In the genomic region with DNA sequence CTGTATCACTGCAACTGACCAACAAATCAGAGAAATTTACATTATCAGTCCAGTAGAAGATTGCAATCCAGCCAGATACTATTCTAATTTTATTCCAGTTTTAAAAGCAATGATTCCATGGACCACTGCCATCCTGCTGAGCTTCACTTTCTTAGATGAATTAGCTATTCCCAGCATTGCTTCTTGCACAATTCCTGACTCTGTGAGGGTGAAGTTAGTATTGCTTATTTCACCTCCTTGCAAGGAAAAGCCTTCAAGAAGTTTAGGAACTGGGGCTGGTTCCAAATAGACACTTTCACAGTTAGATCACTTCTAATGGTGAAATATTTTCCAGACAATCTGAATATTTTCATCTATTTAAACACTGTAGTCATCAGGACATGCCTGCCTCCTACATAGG, we compare ENCODE assay signal across 26 cellular contexts.
DNase-seq lines count a peak whose midpoint lies in the region; ATAC-seq and TF ChIP-seq lines count a peak whose summit lies in the region.
"Had no signal": no experiment of that assay in that cellular context is flagged by ENCODE, and none has a peak within 500 bp of the region (broad histone marks: within the 10 kb centered on the region; RNA-seq: fewer than 3 reads in every experiment).

No MANE protein-coding gene starts in this region.

- CTCF ChIA-PET in activated naive CD4-positive, alpha-beta T cell treated with anti-CD3 and anti-CD28 coated beads, Interleukin-2, amount 10 ng/mL, durations not matched to agents 7 days and 5 days (lab: Charles Lee) = no interaction called here

- no peaks in the 10 kb centered on the region for H3K9me3 ChIP-seq in right atrium auricular region
- no peaks in the 10 kb centered on the region for H3K9me3 ChIP-seq in left lung
- H3K9me3 ChIP-seq in aorta (ENCODE audit: control insufficient read depth, low read length) = no peaks in the 10 kb centered on the region
- no peaks in the 10 kb centered on the region for H3K9me3 ChIP-seq in esophagus muscularis mucosa
- H3K9me3 ChIP-seq: BE2C, heart left ventricle, SJSA1, thyroid gland had no signal

- H3K27me3 ChIP-seq in right atrium auricular region = no peaks in the 10 kb centered on the region
- no peaks in the 10 kb centered on the region for H3K27me3 ChIP-seq in left lung
- H3K27me3 ChIP-seq in aorta (ENCODE audit: control insufficient read depth in 1 of 2, insufficient read depth in 2 of 2, low read length in 1 of 2) = no peaks in the 10 kb centered on the region
- no peaks in the 10 kb centered on the region for H3K27me3 ChIP-seq in esophagus muscularis mucosa
- H3K27me3 ChIP-seq: BE2C, heart left ventricle, SJSA1, thyroid gland had no signal

- H3K4me3 Mint-ChIP-seq in activated naive CD4-positive, alpha-beta T cell treated with anti-CD3 and anti-CD28 coated beads, Interleukin-2, amount 10 ng/mL, durations not matched to agents 7 days and 5 days = no peak overlapping the region
- H3K4me3 Mint-ChIP-seq: activated CD4-positive, alpha-beta T cell treated with anti-CD3 and anti-CD28 coated beads, Interleukin-2, amount 10 ng/mL, durations not matched to agents 7 days and 5 days; CD8-positive, alpha-beta memory T cell; dendritic cell treated with granulocyte-macrophage colony-stimulating factor and Interleukin-4, amounts not matched to agents 40 ng/mL and 50 ng/mL, for 4 days; memory B cell had no signal

- H3K27me3 Mint-ChIP-seq in activated naive CD4-positive, alpha-beta T cell treated with anti-CD3 and anti-CD28 coated beads, Interleukin-2, amount 10 ng/mL, durations not matched to agents 7 days and 5 days = no peaks in the 10 kb centered on the region
- H3K27me3 Mint-ChIP-seq: activated CD4-positive, alpha-beta T cell treated with anti-CD3 and anti-CD28 coated beads, Interleukin-2, amount 10 ng/mL, durations not matched to agents 7 days and 5 days; dendritic cell treated with granulocyte-macrophage colony-stimulating factor and Interleukin-4, amounts not matched to agents 40 ng/mL and 50 ng/mL, for 4 days had no signal

- H3K9me3 Mint-ChIP-seq in activated naive CD4-positive, alpha-beta T cell treated with anti-CD3 and anti-CD28 coated beads, Interleukin-2, amount 10 ng/mL, durations not matched to agents 7 days and 5 days = no peaks in the 10 kb centered on the region
- H3K9me3 Mint-ChIP-seq: activated CD4-positive, alpha-beta T cell treated with anti-CD3 and anti-CD28 coated beads, Interleukin-2, amount 10 ng/mL, durations not matched to agents 7 days and 5 days had no signal

- TF ChIP-seq CTCF in right atrium auricular region (IDR thresholded peaks at IDR 0.05) (no peak), left lung (IDR thresholded peaks at IDR 0.05) (no peak), esophagus muscularis mucosa (IDR thresholded peaks at IDR 0.05) (no peak)

- no peak for TF ChIP-seq POLR2A in esophagus muscularis mucosa (IDR thresholded peaks at IDR 0.05; ENCODE audit: low read depth)

- H3K27ac Mint-ChIP-seq in activated naive CD4-positive, alpha-beta T cell treated with anti-CD3 and anti-CD28 coated beads, Interleukin-2, amount 10 ng/mL, durations not matched to agents 7 days and 5 days = no peak overlapping the region
- H3K27ac Mint-ChIP-seq: activated CD4-positive, alpha-beta T cell treated with anti-CD3 and anti-CD28 coated beads, Interleukin-2, amount 10 ng/mL, durations not matched to agents 7 days and 5 days; CD8-positive, alpha-beta memory T cell; dendritic cell treated with granulocyte-macrophage colony-stimulating factor and Interleukin-4, amounts not matched to agents 40 ng/mL and 50 ng/mL, for 4 days; memory B cell had no signal

- H3K4me3 ChIP-seq in right atrium auricular region (no peak overlapping the region), left lung (no peak overlapping the region), aorta (ENCODE audit: low read length in 2 of 2) (no peak overlapping the region), esophagus muscularis mucosa (no peak overlapping the region)
- H3K4me3 ChIP-seq: heart left ventricle, SJSA1, skin epidermis, thyroid gland had no signal

- ATAC-seq in Right ventricle myocardium superior (ENCODE audit: poor library complexity) (peak; percentile 58), left lung (peak; percentile 19), aorta (ENCODE audit: low FRiP score) (peak; percentile 57), left colon (no peak)
- ATAC-seq: stimulated activated naive CD8-positive, alpha-beta T cell treated with anti-CD3 and anti-CD28 coated beads, Interleukin-15, Interleukin-2, amounts not matched to agents 100 U/mL and 50 U/mL, for 24 hours had no signal

- DNase-seq in Right ventricle myocardium superior = no peak
- DNase-seq in right atrium auricular region (ENCODE audit: low spot score) = no peak
- peak; percentile 31 for DNase-seq in dedifferentiated amniotic fluid mesenchymal stem cell (ENCODE audit: extremely low spot score)
- no peak for DNase-seq in left lung
- no peak for DNase-seq in aorta
- no peak for DNase-seq in activated naive CD4-positive, alpha-beta T cell treated with anti-CD3 and anti-CD28 coated beads, Interleukin-2, amount 10 ng/mL, durations not matched to agents 7 days and 5 days
- DNase-seq in esophagus muscularis mucosa (ENCODE audit: extremely low spot score) = no peak
- no peak for DNase-seq in left colon
- DNase-seq: 8988T; activated CD4-positive, alpha-beta T cell treated with anti-CD3 and anti-CD28 coated beads, Interleukin-2, amount 10 ng/mL, durations not matched to agents 7 days and 5 days; activated T-cell treated with anti-CD3 and anti-CD28 coated beads, Interleukin-2, amount 50 U/mL, for 48 hours; amniotic stem cell; BE2C; CD8-positive, alpha-beta memory T cell; DMS53; heart left ventricle; KBM-7; MM.1S; NCI-H2081; NCI-H226; stimulated activated naive CD8-positive, alpha-beta T cell treated with anti-CD3 and anti-CD28 coated beads, Interleukin-15, Interleukin-2, amounts not matched to agents 100 U/mL and 50 U/mL, for 24 hours; thyroid gland had no signal

- H3K4me1 Mint-ChIP-seq in activated naive CD4-positive, alpha-beta T cell treated with anti-CD3 and anti-CD28 coated beads, Interleukin-2, amount 10 ng/mL, durations not matched to agents 7 days and 5 days = no peaks in the 10 kb centered on the region
- H3K4me1 Mint-ChIP-seq: activated CD4-positive, alpha-beta T cell treated with anti-CD3 and anti-CD28 coated beads, Interleukin-2, amount 10 ng/mL, durations not matched to agents 7 days and 5 days; CD8-positive, alpha-beta memory T cell; memory B cell had no signal

- intact Hi-C loops in Right ventricle myocardium superior (cut with DNase I) (no loop called here), left lung (cut with DNase I) (no loop called here), aorta (cut with DNase I) (no loop called here), esophagus muscularis mucosa (cut with DNase I) (no loop called here), left colon (cut with DNase I, micrococcal nuclease) (no loop called here)

- H3K4me1 ChIP-seq in right atrium auricular region = no peaks in the 10 kb centered on the region
- no peaks in the 10 kb centered on the region for H3K4me1 ChIP-seq in left lung
- H3K4me1 ChIP-seq in aorta (ENCODE audit: control insufficient read depth in 1 of 2, insufficient read depth in 2 of 2, low read length in 2 of 2) = peaks cover 6 to 14% of the 10 kb centered on the region in 2 donors
- peaks cover 0 to 11% (median 3%) of the 10 kb centered on the region in 4 donors for H3K4me1 ChIP-seq in esophagus muscularis mucosa
- H3K4me1 ChIP-seq: BE2C, heart left ventricle, thyroid gland had no signal

- H3K27ac ChIP-seq in right atrium auricular region = peak overlapping the region in 1 of 2 donors; percentile 40
- H3K27ac ChIP-seq in left lung = peak overlapping the region in 1 of 2 donors; percentile 4
- H3K27ac ChIP-seq in aorta (ENCODE audit: low read depth in 1 of 2, low read length in 2 of 2) = no peak overlapping the region
- H3K27ac ChIP-seq in esophagus muscularis mucosa (replicated peaks in 1 of 4) = no peak overlapping the region
- H3K27ac ChIP-seq: heart left ventricle, SJSA1, thyroid gland had no signal

- H3K36me3 Mint-ChIP-seq in activated naive CD4-positive, alpha-beta T cell treated with anti-CD3 and anti-CD28 coated beads, Interleukin-2, amount 10 ng/mL, durations not matched to agents 7 days and 5 days = no peaks in the 10 kb centered on the region
- H3K36me3 Mint-ChIP-seq: memory B cell had no signal

- TF ChIP-seq EP300 in esophagus muscularis mucosa (IDR thresholded peaks at IDR 0.05) = no peak

- H3K36me3 ChIP-seq in right atrium auricular region = no peaks in the 10 kb centered on the region
- no peaks in the 10 kb centered on the region for H3K36me3 ChIP-seq in left lung
- no peaks in the 10 kb centered on the region for H3K36me3 ChIP-seq in aorta (ENCODE audit: control insufficient read depth in 1 of 2, insufficient read depth in 2 of 2, low read length in 1 of 2)
- H3K36me3 ChIP-seq in esophagus muscularis mucosa = no peaks in the 10 kb centered on the region
- H3K36me3 ChIP-seq: BE2C, heart left ventricle, SJSA1, thyroid gland had no signal
